ENCODE assay signal across 10 cellular contexts in genomic region chr3:10666621-10667020, GRCh38.
DNase-seq lines count a peak whose midpoint lies in the region; ATAC-seq, FAIRE-seq and TF ChIP-seq lines count a peak whose summit lies in the region.
"Had no signal": no experiment of that assay in that cellular context is flagged by ENCODE, and none has a peak within 500 bp of the region (broad histone marks: within the 10 kb centered on the region; RNA-seq: fewer than 3 reads in every experiment).

No MANE protein-coding gene starts in this region.

- POLR2A ChIA-PET in OCI-LY7 (lab: Charles Lee): no interaction called here

- H3K27ac ChIP-seq in OCI-LY7 (ENCODE audit: low read depth, low read length, poor library complexity, severe bottlenecking): no peak overlapping the region

- no peak overlapping the region for H3K4me3 ChIP-seq in OCI-LY7 (ENCODE audit: low read depth, low read length, poor library complexity, severe bottlenecking)

- no peaks in the 10 kb centered on the region for H3K9me2 ChIP-seq in OCI-LY7 (ENCODE audit: insufficient read depth, low read length)

- no peak overlapping the region for H3K4me2 ChIP-seq in OCI-LY7 (ENCODE audit: low read length)

- peak overlapping the region; percentile 26; the same call in 1 of the 2 replicates for H2AFZ ChIP-seq in OCI-LY7 (ENCODE audit: low read length)

- H3K4me1 ChIP-seq in OCI-LY7 (ENCODE audit: insufficient read depth, low read length, poor library complexity, severe bottlenecking): no peaks in the 10 kb centered on the region

- H4K20me1 ChIP-seq in OCI-LY7 (ENCODE audit: insufficient read depth, low read length): no peaks in the 10 kb centered on the region; the same call in 1 of the 2 replicates

- no peaks in the 10 kb centered on the region for H3K79me2 ChIP-seq in OCI-LY7 (ENCODE audit: insufficient read depth, low read depth, low read length)

- no peak for TF ChIP-seq CTCF in OCI-LY7 (conservative IDR thresholded peaks at IDR 0.05; ENCODE audit: low read length)

- H3K36me3 ChIP-seq in OCI-LY7 (ENCODE audit: insufficient read depth, low read length): no peaks in the 10 kb centered on the region

- DNase-seq in activated CD4-positive, alpha-beta T cell treated with anti-CD3 and anti-CD28 coated beads for 48 hours: peak; percentile 15
- no peak for DNase-seq in activated CD4-positive, alpha-beta T cell treated with anti-CD3 and anti-CD28 coated beads for 4 hours
- DNase-seq in OCI-LY7 (ENCODE audit: low spot score): peak; percentile 14
- DNase-seq in head of caudate nucleus: peak in 41 of 42 donors; percentile 17 to 83 (median 61)
- peak; percentile 47 for DNase-seq in superior temporal gyrus (ENCODE audit: extremely low spot score)
- no peak for DNase-seq in urothelium cell line (ENCODE audit: low spot score)
- DNase-seq: activated naive CD4-positive, alpha-beta T cell treated with Interleukin-2 at 50 U/mL for 16 hours; NCI-H82 had no signal

- FAIRE-seq in urothelium cell line (lab: Jason Lieb, UNC): no peak

- H3K9me3 ChIP-seq in OCI-LY7 (ENCODE audit: low read length): no peaks in the 10 kb centered on the region

- ATAC-seq in GM19324 (IDR thresholded peaks at IDR 0.05; ENCODE audit: low FRiP score, unreplicated experiment): no peak
- ATAC-seq in GM18870 (IDR thresholded peaks at IDR 0.05; ENCODE audit: unreplicated experiment): no peak

- intact Hi-C loops in OCI-LY7 (cut with micrococcal nuclease; ENCODE audit: unreplicated experiment): no loop called here
- intact Hi-C loops in head of caudate nucleus (cut with DNase I): no loop called here

- BruUV-seq in OCI-LY7 (replicated peaks; lab: Mats Ljungman, UMichigan): no TSS peak

- CTCF ChIA-PET in OCI-LY7 (lab: Charles Lee; ENCODE audit: unreplicated experiment): no interaction called here

Comparison
In these comparisons a context has a peak if more than half of its experiments do, and no peak if none do; other contexts are left out.
1. DNase-seq: peak in activated CD4-positive, alpha-beta T cell treated with anti-CD3 and anti-CD28 coated beads for 48 hours (single experiment), OCI-LY7 (single experiment), head of caudate nucleus (41 of 42) and superior temporal gyrus (single experiment); none in activated CD4-positive, alpha-beta T cell treated with anti-CD3 and anti-CD28 coated beads for 4 hours (0 of 2) and urothelium cell line (single experiment).